ENCODE assay signal across 8 cellular contexts in the genomic region with DNA sequence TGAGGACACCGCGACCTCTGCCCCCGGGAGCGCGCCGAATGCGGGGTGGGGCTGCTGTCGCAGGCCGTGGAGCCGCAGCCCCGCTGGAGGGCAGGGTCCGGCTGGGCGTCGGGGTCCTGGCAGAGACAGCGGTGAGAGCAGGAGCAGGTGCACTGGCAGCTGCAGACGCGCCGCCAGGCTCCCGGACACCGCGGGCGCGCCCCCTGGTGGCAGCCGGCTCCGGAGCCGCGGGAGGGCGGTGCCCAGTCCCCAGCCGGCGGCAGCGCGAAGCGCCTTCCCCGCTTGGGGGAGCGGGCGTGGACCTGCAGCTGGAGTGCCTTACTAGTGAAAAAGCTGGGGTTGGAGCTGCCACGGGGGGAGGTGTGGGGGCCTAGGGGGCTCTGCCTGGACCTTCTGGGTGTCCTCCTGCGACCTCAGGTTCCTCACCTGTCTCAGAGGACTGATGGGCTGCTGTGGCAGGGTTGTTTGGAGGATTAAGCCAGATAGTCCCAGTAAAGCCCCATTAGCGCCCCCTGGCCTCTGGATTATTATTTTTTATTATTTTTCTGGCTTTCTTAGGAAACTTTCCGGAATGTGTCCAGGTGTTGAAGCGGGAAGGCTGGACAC.
DNase-seq lines count a peak whose midpoint lies in the region; ATAC-seq, FAIRE-seq and TF ChIP-seq lines count a peak whose summit lies in the region.
"Not testable (repeated sequence)": the region's sequence is repeated elsewhere in the genome, so short reads cannot be mapped to it uniquely, and the experiment has no call there.

No MANE protein-coding gene starts in this region.

- intact Hi-C loops in endothelial cell of umbilical vein (cut with micrococcal nuclease): loop anchor here (1.0 kb wide), 2 partner anchors 128 to 389 kb away; no protein-coding TSS in a partner anchor

- CTCF ChIA-PET in endothelial cell of umbilical vein (lab: Charles Lee): interaction anchor here (0.7 to 2.9 kb wide), 7 partner anchors 111 to 648 kb away, joined by 4 to 49 read pairs (median 9); no protein-coding TSS in a partner anchor

- not testable (repeated sequence) for H3K27me3 ChIP-seq in endothelial cell of umbilical vein (ENCODE audit: control insufficient read depth in 2 of 2, insufficient read depth in 2 of 2, low read length in 2 of 2); mesendoderm (ENCODE audit: insufficient read depth, low read length, poor library complexity)

- dilution Hi-C loops in endothelial cell of umbilical vein (cut with MboI; ENCODE audit: extremely low pct_ligation_motif_present, low sequenced_read_pairs): not testable (repeated sequence)

- H3K4ac ChIP-seq in mesendoderm (ENCODE audit: low read depth, low read length): not testable (repeated sequence)

- not testable (repeated sequence) for BruUV-seq in endothelial cell of umbilical vein (replicated peaks; lab: Mats Ljungman, UMichigan)

- POLR2A ChIA-PET in endothelial cell of umbilical vein (lab: Charles Lee): not testable (repeated sequence)

- H3K79me2 ChIP-seq in endothelial cell of umbilical vein (ENCODE audit: control insufficient read depth, insufficient read depth, low read length); mesendoderm (ENCODE audit: control insufficient read depth, insufficient read depth, low read length): not testable (repeated sequence)

- not testable (repeated sequence) for H3K9me1 ChIP-seq in endothelial cell of umbilical vein (replicated peaks; ENCODE audit: control insufficient read depth, extremely low read depth, insufficient read depth, low read length)

- not testable (repeated sequence) for H3K4me1 ChIP-seq in endothelial cell of umbilical vein (ENCODE audit: control insufficient read depth, extremely low read depth, insufficient read depth, low read length); mesendoderm (ENCODE audit: control insufficient read depth, low read depth, low read length)

- WGBS in mesendoderm (ENCODE audit: extremely low coverage, insufficient coverage, low lambda C conversion rate): no CpG with 5 or more reads among the region's 41 CpGs

- H4K5ac ChIP-seq in mesendoderm (ENCODE audit: low read length): not testable (repeated sequence)

- peak; percentile 59 to 64 for TF ChIP-seq CTCF in endothelial cell of umbilical vein (IDR thresholded peaks at IDR 0.05; ENCODE audit: extremely low read depth in 1 of 2, insufficient read depth in 1 of 2, low read depth in 1 of 2, low read length in 2 of 2)

- not testable (repeated sequence) for H2BK120ac ChIP-seq in mesendoderm (ENCODE audit: low read depth, low read length)

- DNase-seq in CD1c-positive myeloid dendritic cell (ENCODE audit: extremely low spot score) (peak; percentile 73), NCI-H82 (lab: John Stamatoyannopoulos, UW) (peak; percentile 75), activated T-cell treated with anti-CD3 and anti-CD28 coated beads for 4 hours (peak; percentile 65), endothelial cell of umbilical vein (ENCODE audit: low read depth, low spot score) (peak; percentile 68), mesendoderm (peak; percentile 75)
- peak; percentile 65 for DNase-seq in stimulated activated CD8-positive, alpha-beta memory T cell treated with anti-CD3 and anti-CD28 coated beads, Interleukin-12 subunit alpha, Interleukin-12 subunit beta, amount 100 ng/mL, for 4 hours (ENCODE audit: low read depth)

- H3K23ac ChIP-seq in mesendoderm (ENCODE audit: low read length): not testable (repeated sequence)

- H2AFZ ChIP-seq in endothelial cell of umbilical vein (ENCODE audit: low read depth, low read length): peak overlapping the region; percentile 73

- H3K9me3 ChIP-seq in endothelial cell of umbilical vein (replicated peaks; ENCODE audit: control insufficient read depth, insufficient read depth, low read length): not testable (repeated sequence)

- H3K27ac ChIP-seq in endothelial cell of umbilical vein (ENCODE audit: insufficient read depth, low read depth, low read length); mesendoderm (ENCODE audit: low read depth, low read length): not testable (repeated sequence)

- H3K4me3 ChIP-seq in endothelial cell of umbilical vein (replicated peaks in 1 of 3; ENCODE audit: insufficient read depth in 1 of 3, low read depth in 1 of 3, low read length in 3 of 3): peak overlapping the region in 2 of 3 experiments; percentile 41 to 54
- H3K4me3 ChIP-seq in mesendoderm (ENCODE audit: low read length): not testable (repeated sequence)

- FAIRE-seq in endothelial cell of umbilical vein (lab: Jason Lieb, UNC): peak; percentile 72

- H2AK5ac ChIP-seq in mesendoderm (ENCODE audit: low read length): not testable (repeated sequence)

- not testable (repeated sequence) for H3K36me3 ChIP-seq in endothelial cell of umbilical vein (ENCODE audit: control insufficient read depth in 2 of 2, extremely low read depth in 1 of 2, insufficient read depth in 2 of 2, low read length in 2 of 2); mesendoderm (ENCODE audit: control insufficient read depth, insufficient read depth, low read length)

- ATAC-seq in GM19397 (IDR thresholded peaks at IDR 0.05; ENCODE audit: unreplicated experiment) (peak; percentile 97), HG03432 (IDR thresholded peaks at IDR 0.05; ENCODE audit: unreplicated experiment) (peak; percentile 100)

- not testable (repeated sequence) for H2BK15ac ChIP-seq in mesendoderm (replicated peaks; ENCODE audit: low read depth)

- H3K56ac ChIP-seq in mesendoderm (ENCODE audit: low read length): not testable (repeated sequence)

- H2BK5ac ChIP-seq in mesendoderm (ENCODE audit: low read length): not testable (repeated sequence)

- not testable (repeated sequence) for H4K8ac ChIP-seq in mesendoderm (ENCODE audit: low read depth, low read length)

- H3K4me2 ChIP-seq in endothelial cell of umbilical vein (ENCODE audit: insufficient read depth, low read length): peak overlapping the region; percentile 59
- H3K4me2 ChIP-seq in mesendoderm (ENCODE audit: low read length): peak overlapping the region; percentile 44

- H3K18ac ChIP-seq in mesendoderm (ENCODE audit: low read length): not testable (repeated sequence)

- H3K79me1 ChIP-seq in mesendoderm (ENCODE audit: low read length): not testable (repeated sequence)

- not testable (repeated sequence) for TF ChIP-seq POLR2A in endothelial cell of umbilical vein (IDR thresholded peaks at IDR 0.05; ENCODE audit: low read depth, low read length)

- H3K9ac ChIP-seq in endothelial cell of umbilical vein (replicated peaks; ENCODE audit: extremely low read depth, insufficient read depth, low read length): not testable (repeated sequence)
- H3K9ac ChIP-seq in mesendoderm (ENCODE audit: low read length): peak overlapping the region; percentile 57

- not testable (repeated sequence) for H4K20me1 ChIP-seq in endothelial cell of umbilical vein (replicated peaks; ENCODE audit: control insufficient read depth, extremely low read depth, insufficient read depth, low read length)
